In genomic region chr2:164803772-164804466, GRCh38 we compare ENCODE assay signal across 1 cellular context.
TF ChIP-seq lines count a peak whose summit lies in the region.

No MANE protein-coding gene starts in this region.

TF ChIP-seq in WTC11, 78 proteins besides CTCF, POLR2A, EP300 and RAD21:
- TF ChIP-seq, protein P1, sequence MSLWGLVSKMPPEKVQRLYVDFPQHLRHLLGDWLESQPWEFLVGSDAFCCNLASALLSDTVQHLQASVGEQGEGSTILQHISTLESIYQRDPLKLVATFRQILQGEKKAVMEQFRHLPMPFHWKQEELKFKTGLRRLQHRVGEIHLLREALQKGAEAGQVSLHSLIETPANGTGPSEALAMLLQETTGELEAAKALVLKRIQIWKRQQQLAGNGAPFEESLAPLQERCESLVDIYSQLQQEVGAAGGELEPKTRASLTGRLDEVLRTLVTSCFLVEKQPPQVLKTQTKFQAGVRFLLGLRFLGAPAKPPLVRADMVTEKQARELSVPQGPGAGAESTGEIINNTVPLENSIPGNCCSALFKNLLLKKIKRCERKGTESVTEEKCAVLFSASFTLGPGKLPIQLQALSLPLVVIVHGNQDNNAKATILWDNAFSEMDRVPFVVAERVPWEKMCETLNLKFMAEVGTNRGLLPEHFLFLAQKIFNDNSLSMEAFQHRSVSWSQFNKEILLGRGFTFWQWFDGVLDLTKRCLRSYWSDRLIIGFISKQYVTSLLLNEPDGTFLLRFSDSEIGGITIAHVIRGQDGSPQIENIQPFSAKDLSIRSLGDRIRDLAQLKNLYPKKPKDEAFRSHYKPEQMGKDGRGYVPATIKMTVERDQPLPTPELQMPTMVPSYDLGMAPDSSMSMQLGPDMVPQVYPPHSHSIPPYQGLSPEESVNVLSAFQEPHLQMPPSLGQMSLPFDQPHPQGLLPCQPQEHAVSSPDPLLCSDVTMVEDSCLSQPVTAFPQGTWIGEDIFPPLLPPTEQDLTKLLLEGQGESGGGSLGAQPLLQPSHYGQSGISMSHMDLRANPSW (CRISPR knock-in tag; conservative IDR thresholded peaks at IDR 0.05; ENCODE audit: low read depth), result no peak
- TF ChIP-seq ZNF121 (CRISPR knock-in tag; IDR thresholded peaks at IDR 0.05) (no peak), ATF6 (CRISPR knock-in tag; IDR thresholded peaks at IDR 0.05) (no peak), FOXJ3 (CRISPR knock-in tag; IDR thresholded peaks at IDR 0.05; ENCODE audit: borderline replicate concordance) (no peak), KAT7 (CRISPR knock-in tag; IDR thresholded peaks at IDR 0.05; ENCODE audit: borderline replicate concordance) (no peak), ZNF416 (CRISPR knock-in tag; IDR thresholded peaks at IDR 0.05) (no peak), ZNF232 (CRISPR knock-in tag; IDR thresholded peaks at IDR 0.05) (no peak), GRHL2 (CRISPR knock-in tag; IDR thresholded peaks at IDR 0.05; ENCODE audit: insufficient replicate concordance, severe bottlenecking) (no peak), HMGA2 (CRISPR knock-in tag; IDR thresholded peaks at IDR 0.05) (no peak)
TF ChIP-seq in WTC11: peak in this region for 0.
